1 cellular context compared by ENCODE assay signal in genomic region chr3:48464713-48465221, GRCh38.
TF ChIP-seq lines count a peak whose summit lies in the region.

No MANE protein-coding gene starts in this region.

TF ChIP-seq in WTC11, 78 proteins besides CTCF, POLR2A, EP300 and RAD21 (continued from another document):
- TF ChIP-seq ETV6 (CRISPR knock-in tag; IDR thresholded peaks at IDR 0.05) (no peak), USF2 (CRISPR knock-in tag; IDR thresholded peaks at IDR 0.05) (no peak), ZNF416 (CRISPR knock-in tag; IDR thresholded peaks at IDR 0.05) (no peak), ZNF532 (CRISPR knock-in tag; IDR thresholded peaks at IDR 0.05; ENCODE audit: borderline replicate concordance) (no peak), HMGA2 (CRISPR knock-in tag; IDR thresholded peaks at IDR 0.05) (no peak), ZNF671 (CRISPR knock-in tag; IDR thresholded peaks at IDR 0.05) (no peak), ZNF219 (CRISPR knock-in tag; IDR thresholded peaks at IDR 0.05; ENCODE audit: borderline replicate concordance) (no peak), ATF6 (CRISPR knock-in tag; IDR thresholded peaks at IDR 0.05) (no peak), ZNF263 (CRISPR knock-in tag; IDR thresholded peaks at IDR 0.05; ENCODE audit: low read depth) (no peak), FOXP1 (CRISPR knock-in tag; IDR thresholded peaks at IDR 0.05; ENCODE audit: borderline replicate concordance) (no peak), E2F5 (CRISPR knock-in tag; IDR thresholded peaks at IDR 0.05) (no peak)
